Comparison of ENCODE assay signal across 7 cellular contexts in genomic region chr18:12839526-12840196, GRCh38. TPM values are rescaled to one million over a fixed set of nuclear protein-coding genes. Genes with fewer than 3 reads are reported as not detected.
DNase-seq lines count a peak whose midpoint lies in the region; ATAC-seq and TF ChIP-seq lines count a peak whose summit lies in the region.

No MANE protein-coding gene starts in this region.

- ATAC-seq in GM18873 (IDR thresholded peaks at IDR 0.05; ENCODE audit: low FRiP score, unreplicated experiment): peak; percentile 75
- peak; percentile 83 for ATAC-seq in HG02840 (IDR thresholded peaks at IDR 0.05; ENCODE audit: low FRiP score, unreplicated experiment)

- peaks cover 24% of the 10 kb centered on the region; the same call in 1 of the 2 replicates for H3K36me3 ChIP-seq in OCI-LY1 (ENCODE audit: insufficient read depth, low read length)

- H3K27me3 ChIP-seq in OCI-LY1 (ENCODE audit: insufficient read depth, low read length): no peaks in the 10 kb centered on the region

- H3K27ac ChIP-seq in OCI-LY1 (ENCODE audit: low read depth, low read length, poor library complexity, severe bottlenecking): peak overlapping the region; percentile 72

- H3K4me2 ChIP-seq in OCI-LY1 (ENCODE audit: low read length): peak overlapping the region; percentile 56

- H3K9me3 Mint-ChIP-seq in chondrocyte (ENCODE audit: low read depth): no peaks in the 10 kb centered on the region

- no peak overlapping the region for H3K4me3 Mint-ChIP-seq in chondrocyte (ENCODE audit: unreplicated experiment)

- no peaks in the 10 kb centered on the region for H4K20me1 ChIP-seq in OCI-LY1 (ENCODE audit: insufficient read depth, low read length)

- H3K4me3 ChIP-seq in OCI-LY1 (ENCODE audit: low read depth, low read length, poor library complexity, severe bottlenecking) (peak overlapping the region; percentile 2), skeletal muscle cell (ENCODE audit: low read depth, low read length) (no peak overlapping the region)

- H3K27me3 Mint-ChIP-seq in chondrocyte (ENCODE audit: low read depth): no peaks in the 10 kb centered on the region

- peaks cover 53% of the 10 kb centered on the region for H3K4me1 Mint-ChIP-seq in chondrocyte (ENCODE audit: low read depth)

- H3K4me1 ChIP-seq in OCI-LY1 (ENCODE audit: insufficient read depth, low read length, severe bottlenecking): peaks cover 39% of the 10 kb centered on the region

- TF ChIP-seq CTCF in OCI-LY1 (IDR thresholded peaks at IDR 0.05; ENCODE audit: low read length) (peak; percentile 14; the same call in 1 of the 2 replicates), chondrocyte (IDR thresholded peaks at IDR 0.05) (no peak)

- H3K36me3 Mint-ChIP-seq in chondrocyte (ENCODE audit: low read depth): peaks cover 8% of the 10 kb centered on the region

- no peak overlapping the region for H2AFZ ChIP-seq in OCI-LY1 (ENCODE audit: low read length)

- H3K79me2 ChIP-seq in OCI-LY1 (ENCODE audit: insufficient read depth, low read length): peaks cover 21% of the 10 kb centered on the region

- no peaks in the 10 kb centered on the region for H3K9me3 ChIP-seq in OCI-LY1 (ENCODE audit: low read length)

- H3K9me2 ChIP-seq in OCI-LY1 (ENCODE audit: low read depth, low read length): no peaks in the 10 kb centered on the region

- no peak for DNase-seq in chondrocyte (ENCODE audit: low spot score)
- DNase-seq in skeletal muscle cell (ENCODE audit: low read depth): peak; percentile 36
- DNase-seq in NCI-H748 treated with DMSO at 0.1 percent for 48 hours (lab: John Stamatoyannopoulos, UW): no peak
- no peak for DNase-seq in NCI-H1694 (lab: John Stamatoyannopoulos, UW)

- peak overlapping the region; percentile 46 for H3K27ac Mint-ChIP-seq in chondrocyte (ENCODE audit: unreplicated experiment)

- no peaks in the 10 kb centered on the region for H3F3A ChIP-seq in OCI-LY1 (ENCODE audit: insufficient read depth, low read length)

- H3K9ac ChIP-seq in OCI-LY1 (ENCODE audit: low read length): peak overlapping the region; percentile 16; the same call in 1 of the 2 replicates

RNA-seq across cellular contexts. Expression of gene PTPN2, which starts 44.4 kb away (rescaled TPM):
- 21.9 to 29.0 TPM (median 22.2 TPM) in 3 replicates for total RNA-seq in chondrocyte
